8 cellular contexts compared by ENCODE assay signal in the genomic region with DNA sequence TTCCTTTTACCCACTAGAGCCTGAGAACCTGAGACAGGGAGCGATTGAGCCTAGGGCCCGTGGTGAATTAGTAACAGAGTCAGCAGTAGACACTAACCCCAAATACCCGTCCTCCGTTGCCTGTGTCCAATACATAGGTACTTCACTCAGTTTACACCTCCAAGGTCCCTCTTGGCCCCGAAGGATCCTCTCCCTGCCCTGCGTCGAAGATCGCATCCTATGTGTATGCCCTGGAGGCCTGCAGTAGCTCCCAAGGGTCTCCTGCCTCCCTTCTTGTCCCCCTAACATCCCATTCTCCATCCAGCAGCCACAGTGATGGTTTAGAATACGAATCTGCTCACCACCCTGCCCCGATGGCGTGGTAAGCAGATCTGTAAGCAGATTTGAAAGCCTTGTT.
A peak's percentile ranks its signal among the peaks of the same experiment; 100 is the strongest.
DNase-seq lines count a peak whose midpoint lies in the region; ATAC-seq and TF ChIP-seq lines count a peak whose summit lies in the region.

No MANE protein-coding gene starts in this region.

- no peak for TF ChIP-seq CTCF in breast epithelium (IDR thresholded peaks at IDR 0.05)
- no peak for TF ChIP-seq CTCF in MCF 10A (IDR thresholded peaks at IDR 0.05; ENCODE audit: unreplicated experiment)
- no peak for TF ChIP-seq CTCF in dorsolateral prefrontal cortex (IDR thresholded peaks at IDR 0.05 in 54 of 56, conservative IDR thresholded peaks at IDR 0.05 in 2 of 56; ENCODE audit: low read depth in 1 of 56, partially characterized antibody in 56 of 56)
- no peak for TF ChIP-seq CTCF in upper lobe of left lung (IDR thresholded peaks at IDR 0.05)

- H3K9me3 ChIP-seq in breast epithelium (no peaks in the 10 kb centered on the region), upper lobe of left lung (no peaks in the 10 kb centered on the region)

- intact Hi-C loops in breast epithelium (cut with DNase I; ENCODE audit: low total_unique reads): loop anchor here (5.0 kb wide), 1 partner anchor 767 kb away; no protein-coding TSS in a partner anchor
- intact Hi-C loops in MCF 10A (cut with micrococcal nuclease): no loop called here
- intact Hi-C loops in dorsolateral prefrontal cortex (cut with DNase I): no loop called here

- H3K27ac ChIP-seq in breast epithelium (no peak overlapping the region), dorsolateral prefrontal cortex (peak overlapping the region in 9 of 59 donors; percentile 1 to 71 (median 21)), upper lobe of left lung (peak overlapping the region in 1 of 4 donors; percentile 56)

- CTCF ChIA-PET in MCF 10A (lab: Yijun Ruan, JAX): interaction anchor here (0.6 to 1.5 kb wide), 2 partner anchors 49 to 1673 kb away, joined by 3 read pairs; no protein-coding TSS in a partner anchor

- H3K27me3 Mint-ChIP-seq in MCF 10A (ENCODE audit: insufficient read depth, unreplicated experiment) (peaks cover 2% of the 10 kb centered on the region), naive B cell (peaks cover 21 to 42% (median 22%) of the 10 kb centered on the region in 3 donors)

- no peak for TF ChIP-seq POLR2A in breast epithelium (IDR thresholded peaks at IDR 0.05)
- no peak for TF ChIP-seq POLR2A in upper lobe of left lung (IDR thresholded peaks at IDR 0.05)

- peaks cover 0 to 20% of the 10 kb centered on the region in 2 donors for H3K27me3 ChIP-seq in breast epithelium
- peaks cover 0 to 19% (median 0%) of the 10 kb centered on the region in 45 donors for H3K27me3 ChIP-seq in dorsolateral prefrontal cortex
- H3K27me3 ChIP-seq in upper lobe of left lung: peaks cover 0 to 5% (median 0%) of the 10 kb centered on the region in 4 donors

- 73 to 87% methylated on average over 9 to 11 of the region's 11 CpGs for WGBS in upper lobe of left lung, 2 donors

- H3K36me3 Mint-ChIP-seq in MCF 10A (ENCODE audit: insufficient read depth, unreplicated experiment) (no peaks in the 10 kb centered on the region), naive B cell (no peaks in the 10 kb centered on the region)

- BruUV-seq in MCF 10A (replicated peaks; lab: Mats Ljungman, UMichigan): no TSS peak

- H3K4me1 ChIP-seq in breast epithelium: no peaks in the 10 kb centered on the region
- H3K4me1 ChIP-seq in upper lobe of left lung: peaks cover 6 to 21% (median 9%) of the 10 kb centered on the region in 4 donors

- H3K4me3 Mint-ChIP-seq in MCF 10A (ENCODE audit: unreplicated experiment) (no peak overlapping the region), naive B cell (peak overlapping the region; percentile 71 to 94 (median 85))

- peak in 1 of 2 donors; percentile 5 for ATAC-seq in naive B cell (ENCODE audit: low read depth in 2 of 2)
- no peak for ATAC-seq in upper lobe of left lung (ENCODE audit: low FRiP score in 2 of 2)
- no peak for ATAC-seq in GM21528 (IDR thresholded peaks at IDR 0.05; ENCODE audit: low FRiP score, unreplicated experiment)

- TF ChIP-seq EP300 in upper lobe of left lung (IDR thresholded peaks at IDR 0.05): no peak

- H3K9me3 Mint-ChIP-seq in MCF 10A (ENCODE audit: unreplicated experiment) (no peaks in the 10 kb centered on the region), naive B cell (no peaks in the 10 kb centered on the region)

- POLR2A ChIA-PET in MCF 10A (lab: Yijun Ruan, JAX): no interaction called here

- DNase-seq in breast epithelium (ENCODE audit: low spot score in 2 of 2) (no peak), MCF 10A (ENCODE audit: unreplicated experiment) (no peak), dorsolateral prefrontal cortex (no peak), naive B cell (no peak), upper lobe of left lung (no peak), AML-193 (lab: John Stamatoyannopoulos, UW) (no peak), SKM-1 treated with dmso at 0.1 percent for 144 hours (lab: John Stamatoyannopoulos, UW; ENCODE audit: unreplicated experiment) (no peak)

- no peaks in the 10 kb centered on the region for H3K36me3 ChIP-seq in breast epithelium
- no peaks in the 10 kb centered on the region for H3K36me3 ChIP-seq in upper lobe of left lung

- no peaks in the 10 kb centered on the region for H3K4me1 Mint-ChIP-seq in MCF 10A (ENCODE audit: insufficient read depth, unreplicated experiment)
- peaks cover 13 to 19% (median 17%) of the 10 kb centered on the region in 3 donors for H3K4me1 Mint-ChIP-seq in naive B cell

- H3K27ac Mint-ChIP-seq in MCF 10A (ENCODE audit: low read depth, unreplicated experiment): no peak overlapping the region
- peak overlapping the region in 3 of 6 donors; percentile 42 to 95 (median 88) for H3K27ac Mint-ChIP-seq in naive B cell

- peak overlapping the region; percentile 47 to 68 (median 50) for H3K4me3 ChIP-seq in breast epithelium
- H3K4me3 ChIP-seq in dorsolateral prefrontal cortex: peak overlapping the region in 58 of 59 donors; percentile 19 to 66 (median 50)
- H3K4me3 ChIP-seq in upper lobe of left lung: peak overlapping the region in 3 of 4 donors; percentile 41 to 55 (median 52)
